Comparison of ENCODE assay signal across 7 cellular contexts in the genomic region with DNA sequence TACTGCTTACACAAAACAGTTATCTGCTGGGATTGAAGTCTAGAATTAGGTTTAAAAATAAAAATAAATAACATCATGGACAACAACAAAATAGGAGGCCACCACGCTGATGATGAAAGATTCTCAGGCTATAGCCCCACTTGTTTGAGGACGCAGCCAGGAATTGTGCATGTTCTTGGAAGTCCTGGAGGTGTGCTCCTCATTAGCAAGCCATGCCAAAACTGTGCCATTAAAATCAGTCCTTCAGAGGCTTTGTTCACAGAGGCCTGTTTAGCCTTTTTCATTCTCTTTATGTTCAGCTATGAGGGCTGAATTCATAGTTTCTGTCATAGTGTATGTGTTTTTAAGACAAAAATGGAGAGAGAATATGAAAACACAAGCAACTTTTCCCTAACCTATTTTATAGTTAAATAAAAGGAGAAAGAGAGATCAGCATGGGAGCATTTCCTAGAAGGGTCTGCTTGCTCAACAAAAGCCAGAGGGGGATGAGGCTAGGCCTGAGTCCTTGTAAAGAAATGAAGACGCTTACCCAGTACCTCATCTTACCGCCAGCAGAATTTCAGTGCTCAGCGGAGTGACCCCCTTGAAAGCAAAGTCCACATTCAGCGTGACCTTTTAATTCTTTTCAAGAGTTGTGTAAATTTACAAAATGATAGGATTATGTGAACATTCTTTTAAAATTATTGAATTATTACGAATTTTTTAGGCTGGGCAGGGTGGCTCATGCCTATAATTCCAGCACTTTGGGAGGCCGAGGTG. TPM values are rescaled to one million over a fixed set of nuclear protein-coding genes. Genes with fewer than 3 reads are reported as not detected.
"Had no signal": no experiment of that assay in that cellular context is flagged by ENCODE, and none has a peak within 500 bp of the region (broad histone marks: within the 10 kb centered on the region; RNA-seq: fewer than 3 reads in every experiment).

No MANE protein-coding gene starts in this region.

RNA-seq across cellular contexts. Expression of a gene that starts 46.2 kb away (rescaled TPM):
- total RNA-seq: natural killer cell treated with Interleukin-12 subunit alpha and Interleukin-12 subunit beta and Interleukin-15 and Interleukin-18, amount 100 ng/mL, for 72 hours; occipital lobe; pulmonary artery endothelial cell; skeletal muscle tissue had no signal
- polyA plus RNA-seq: naive thymus-derived CD4-positive, alpha-beta T cell; naive thymus-derived CD8-positive, alpha-beta T cell; neural cell had no signal
